9 cellular contexts compared by ENCODE assay signal in genomic region chr15:99487337-99487730, GRCh38.
DNase-seq lines count a peak whose midpoint lies in the region; ATAC-seq and TF ChIP-seq lines count a peak whose summit lies in the region.
"Had no signal": no experiment of that assay in that cellular context is flagged by ENCODE, and none has a peak within 500 bp of the region (broad histone marks: within the 10 kb centered on the region; RNA-seq: fewer than 3 reads in every experiment).

No MANE protein-coding gene starts in this region.

- H3K9me3 ChIP-seq in OCI-LY3 (ENCODE audit: insufficient read depth, low read length) (no peaks in the 10 kb centered on the region), skeletal muscle tissue (ENCODE audit: control insufficient read depth in 3 of 3, low read length in 3 of 3) (no peaks in the 10 kb centered on the region)

- H3K79me2 ChIP-seq in OCI-LY3 (ENCODE audit: low read length): no peaks in the 10 kb centered on the region

- no peaks in the 10 kb centered on the region for H3K9me3 Mint-ChIP-seq in endothelial cell (ENCODE audit: unreplicated experiment)
- no peaks in the 10 kb centered on the region for H3K9me3 Mint-ChIP-seq in activated T-cell treated with anti-CD3 and anti-CD28 coated beads, Interleukin-2, amount 50 U/mL, for 72 hours

- H3K27ac Mint-ChIP-seq in endothelial cell (ENCODE audit: unreplicated experiment): peak overlapping the region; percentile 5
- no peak overlapping the region for H3K27ac Mint-ChIP-seq in activated T-cell treated with anti-CD3 and anti-CD28 coated beads, Interleukin-2, amount 50 U/mL, for 72 hours

- peaks cover 24% of the 10 kb centered on the region for H3K4me1 Mint-ChIP-seq in endothelial cell (ENCODE audit: unreplicated experiment)
- H3K4me1 Mint-ChIP-seq in activated T-cell treated with anti-CD3 and anti-CD28 coated beads, Interleukin-2, amount 50 U/mL, for 72 hours (ENCODE audit: low read depth): peaks cover 20% of the 10 kb centered on the region

- H2AFZ ChIP-seq in OCI-LY3 (ENCODE audit: low read depth, low read length): 0 out of 2 replicates have a peak overlapping the region, but pooled peaks have one; percentile 83

- H3K9ac ChIP-seq in OCI-LY3 (ENCODE audit: low read length): no peak overlapping the region
- H3K9ac ChIP-seq in skeletal muscle tissue (ENCODE audit: low read depth in 1 of 3, low read length in 3 of 3): peak overlapping the region in 2 of 3 donors; percentile 58 to 66

- peak overlapping the region; percentile 39 for H3K4me3 Mint-ChIP-seq in endothelial cell (ENCODE audit: unreplicated experiment)
- H3K4me3 Mint-ChIP-seq in activated T-cell treated with anti-CD3 and anti-CD28 coated beads, Interleukin-2, amount 50 U/mL, for 72 hours: peak overlapping the region in 1 of 2 donors; percentile 76

- TF ChIP-seq CTCF in OCI-LY3 (IDR thresholded peaks at IDR 0.05; ENCODE audit: low read depth, low read length): no peak; the same call in 1 of the 2 replicates
- no peak for TF ChIP-seq CTCF in endothelial cell (IDR thresholded peaks at IDR 0.05; ENCODE audit: unreplicated experiment)
- no peak for TF ChIP-seq CTCF in brain microvascular endothelial cell (IDR thresholded peaks at IDR 0.05; ENCODE audit: low read depth, low read length, missing control alignments)

- H3K4me3 ChIP-seq in H7 (ENCODE audit: insufficient read depth, low read depth, low read length): peak overlapping the region; percentile 51; the same call in 1 of the 2 replicates
- peak overlapping the region; percentile 61 for H3K4me3 ChIP-seq in OCI-LY3 (ENCODE audit: low read length)
- H3K4me3 ChIP-seq in skeletal muscle tissue (ENCODE audit: low read length in 3 of 3): peak overlapping the region in 1 of 3 donors; percentile 69
- no peak overlapping the region for H3K4me3 ChIP-seq in brain microvascular endothelial cell (ENCODE audit: low read depth, low read length)

- H3K36me3 Mint-ChIP-seq in endothelial cell (ENCODE audit: low read depth, unreplicated experiment): no peaks in the 10 kb centered on the region
- peaks cover 0 to 3% of the 10 kb centered on the region in 2 donors for H3K36me3 Mint-ChIP-seq in activated T-cell treated with anti-CD3 and anti-CD28 coated beads, Interleukin-2, amount 50 U/mL, for 72 hours (ENCODE audit: insufficient read depth in 2 of 2)

- in situ Hi-C loops in brain microvascular endothelial cell (cut with HindIII; ENCODE audit: low pct_ligation_motif_present, low sequenced_read_pairs): no loop called here

- no peak for ATAC-seq in activated T-cell treated with anti-CD3 and anti-CD28 coated beads, Interleukin-2, amount 50 U/mL, for 72 hours (replicated peaks in 1 of 2)
- ATAC-seq in HG02852 (IDR thresholded peaks at IDR 0.05; ENCODE audit: unreplicated experiment): no peak

- H3K4me1 ChIP-seq in OCI-LY3 (ENCODE audit: low read length) (peaks cover 15% of the 10 kb centered on the region), skeletal muscle tissue (ENCODE audit: control insufficient read depth in 3 of 3, insufficient read depth in 3 of 3, low read length in 3 of 3) (peaks cover 16 to 23% (median 22%) of the 10 kb centered on the region in 3 donors)

- peaks cover 3% of the 10 kb centered on the region; the same call in 1 of the 2 replicates for H3K27me3 ChIP-seq in H7 (ENCODE audit: control insufficient read depth, insufficient read depth, low read length)
- peaks cover 35% of the 10 kb centered on the region for H3K27me3 ChIP-seq in OCI-LY3 (ENCODE audit: low read depth, low read length)
- H3K27me3 ChIP-seq in skeletal muscle tissue (ENCODE audit: control insufficient read depth in 3 of 3, insufficient read depth in 3 of 3, low read length in 3 of 3): no peaks in the 10 kb centered on the region
- no peaks in the 10 kb centered on the region for H3K27me3 ChIP-seq in brain microvascular endothelial cell (replicated peaks)

- peaks cover 7% of the 10 kb centered on the region for H3K27me3 Mint-ChIP-seq in endothelial cell (ENCODE audit: unreplicated experiment)
- H3K27me3 Mint-ChIP-seq in activated T-cell treated with anti-CD3 and anti-CD28 coated beads, Interleukin-2, amount 50 U/mL, for 72 hours (ENCODE audit: low read depth): peaks cover 12% of the 10 kb centered on the region

- DNase-seq in H7 (no peak), endothelial cell (ENCODE audit: low spot score) (no peak), brain microvascular endothelial cell (no peak)
- no peak for DNase-seq in activated T-cell treated with anti-CD3 and anti-CD28 coated beads, Interleukin-2, amount 50 U/mL, for 72 hours
- DNase-seq: NCI-H1694 had no signal

- H4K20me1 ChIP-seq in OCI-LY3 (ENCODE audit: insufficient read depth, low read length): no peaks in the 10 kb centered on the region

- peak overlapping the region; percentile 66 for H3K4me2 ChIP-seq in OCI-LY3 (ENCODE audit: low read length)

- H3K36me3 ChIP-seq in H7 (replicated peaks; ENCODE audit: control insufficient read depth, insufficient read depth, low read length): no peaks in the 10 kb centered on the region
- H3K36me3 ChIP-seq in OCI-LY3 (replicated peaks; ENCODE audit: low read depth, low read length): no peaks in the 10 kb centered on the region
- H3K36me3 ChIP-seq in skeletal muscle tissue (ENCODE audit: control insufficient read depth in 3 of 3, insufficient read depth in 3 of 3, low read length in 3 of 3): no peaks in the 10 kb centered on the region
- H3K36me3 ChIP-seq in brain microvascular endothelial cell (replicated peaks): no peaks in the 10 kb centered on the region

- H3K27ac ChIP-seq in OCI-LY3 (ENCODE audit: low read length) (no peak overlapping the region), skeletal muscle tissue (ENCODE audit: low read depth, low read length) (peak overlapping the region; percentile 69), brain microvascular endothelial cell (no peak overlapping the region)
- H3K27ac ChIP-seq: epithelial cell of prostate had no signal
